25 cellular contexts compared by ENCODE assay signal in the genomic region with DNA sequence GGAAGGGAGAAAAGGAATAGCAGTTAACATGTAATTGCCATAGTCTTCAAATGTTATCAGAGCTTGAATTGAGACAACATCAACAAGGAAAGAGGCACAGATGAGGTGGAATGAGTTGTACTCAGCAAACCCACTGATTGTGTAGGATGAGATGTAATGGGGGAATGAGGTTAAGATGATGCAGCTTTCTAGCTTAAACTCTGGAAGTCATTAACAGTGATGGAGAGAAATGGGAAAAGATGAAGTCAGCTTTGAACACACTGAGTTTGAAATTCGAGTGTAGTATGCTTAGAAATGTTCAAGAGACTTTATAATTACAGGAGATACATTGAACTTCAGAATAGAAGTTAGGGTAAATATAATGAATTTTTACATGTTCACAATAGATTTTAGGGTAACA.
"Had no signal": no experiment of that assay in that cellular context is flagged by ENCODE, and none has a peak within 500 bp of the region (broad histone marks: within the 10 kb centered on the region; RNA-seq: fewer than 3 reads in every experiment).

No MANE protein-coding gene starts in this region.

- FAIRE-seq: kidney had no signal

- H3K9me3 ChIP-seq: gastroesophageal sphincter, heart left ventricle, prostate gland, right atrium auricular region, suprapubic skin, transverse colon, upper lobe of right lung, uterus had no signal

- H3K4me2 ChIP-seq: hepatocyte, smooth muscle cell had no signal

- H3K36me3 ChIP-seq: gastroesophageal sphincter, heart left ventricle, prostate gland, right atrium auricular region, suprapubic skin, transverse colon, upper lobe of right lung, uterus had no signal

- H3K27ac ChIP-seq: foreskin keratinocyte, gastroesophageal sphincter, heart left ventricle, hepatocyte, right atrium auricular region, suprapubic skin, transverse colon, upper lobe of right lung, uterus had no signal

- DNase-seq: cortex of kidney; dorsolateral prefrontal cortex; effector CD4-positive, alpha-beta T cell; foreskin keratinocyte; heart left ventricle; kidney; naive thymus-derived CD4-positive, alpha-beta T cell; nephron progenitor cell; nucleus accumbens; stimulated activated CD4-positive, alpha-beta T cell treated with anti-CD3 and anti-CD28 coated beads, Interleukin-12 subunit alpha, Interleukin-12 subunit beta, amount 100 ng/mL, for 4 hours; stimulated activated CD4-positive, alpha-beta T cell treated with anti-CD3 and anti-CD28 coated beads, Interleukin-1b, Interleukin-23, amount 100 ng/mL, for 48 hours; stimulated activated CD4-positive, alpha-beta T cell treated with anti-CD3 and anti-CD28 coated beads, Interleukin-4, amount 100 ng/mL, for 1 hour; stimulated activated CD8-positive, alpha-beta memory T cell treated with anti-CD3 and anti-CD28 coated beads, Interleukin-4, amount 100 ng/mL, for 48 hours; stimulated activated naive CD4-positive, alpha-beta T cell; stimulated activated naive CD8-positive, alpha-beta T cell treated with anti-CD3 and anti-CD28 coated beads, Interleukin-15, amount 100 ng/mL, for 72 hours; transverse colon; upper lobe of right lung; uterus had no signal

- H3K27me3 ChIP-seq: dorsolateral prefrontal cortex, foreskin keratinocyte, gastroesophageal sphincter, heart left ventricle, hepatocyte, right atrium auricular region, suprapubic skin, transverse colon, upper lobe of right lung, uterus had no signal

- H3K4me1 ChIP-seq: foreskin keratinocyte, uterus had no signal

- H3K4me3 ChIP-seq: dorsolateral prefrontal cortex, gastroesophageal sphincter, heart left ventricle, hepatocyte, lung, right atrium auricular region, smooth muscle cell, suprapubic skin, transverse colon, upper lobe of right lung, uterus had no signal

- H2AFZ ChIP-seq: hepatocyte had no signal
